Comparison of ENCODE assay signal across 31 cellular contexts in genomic region chr3:101500208-101500607, GRCh38.
"Had no signal": no experiment of that assay in that cellular context is flagged by ENCODE, and none has a peak within 500 bp of the region (broad histone marks: within the 10 kb centered on the region; RNA-seq: fewer than 3 reads in every experiment).

No MANE protein-coding gene starts in this region.

- H3K9me3 Mint-ChIP-seq: natural killer cell; nephron; neural progenitor cell; stimulated activated memory B cell treated with anti-CD40 and anti-IgM and Interleukin-4, amounts not matched to agents 10 μg/mL and 1 μg/mL and 100 μg/mL, for 72 hours; stimulated activated naive CD8-positive, alpha-beta T cell treated with anti-CD3 and anti-CD28 coated beads, Interleukin-15, amount 100 ng/mL, for 72 hours; type B pancreatic cell had no signal

- H3K36me3 Mint-ChIP-seq: natural killer cell had no signal

- H2AFZ ChIP-seq: neural progenitor cell, parathyroid adenoma had no signal

- H3K9me3 ChIP-seq: ovary, psoas muscle, spleen, suprapubic skin, testis, tibial artery, transverse colon, upper lobe of right lung, uterus had no signal

- H3K27me3 Mint-ChIP-seq: progenitor cell of endocrine pancreas; stimulated activated memory B cell treated with anti-CD40 and anti-IgM and Interleukin-4, amounts not matched to agents 10 μg/mL and 1 μg/mL and 100 μg/mL, for 72 hours; stimulated activated naive CD8-positive, alpha-beta T cell treated with anti-CD3 and anti-CD28 coated beads, Interleukin-15, amount 100 ng/mL, for 72 hours; type B pancreatic cell had no signal

- H3K27me3 ChIP-seq: neural progenitor cell, ovary, spleen, suprapubic skin, testis, tibial artery, transverse colon, upper lobe of right lung, uterus had no signal

- H3K27ac Mint-ChIP-seq: nephron; neural progenitor cell; progenitor cell of endocrine pancreas; stimulated activated memory B cell treated with anti-CD40 and anti-IgM and Interleukin-4, amounts not matched to agents 10 μg/mL and 1 μg/mL and 100 μg/mL, for 72 hours; type B pancreatic cell had no signal

- ATAC-seq: natural killer cell; psoas muscle; right cardiac atrium; sciatic nerve; stimulated activated memory B cell treated with anti-CD40 and anti-IgM and Interleukin-4, amounts not matched to agents 10 μg/mL and 1 μg/mL and 100 μg/mL, for 72 hours; stimulated activated naive CD8-positive, alpha-beta T cell treated with anti-CD3 and anti-CD28 coated beads, Interleukin-15, amount 100 ng/mL, for 72 hours; stimulated activated naive CD8-positive, alpha-beta T cell treated with anti-CD3 and anti-CD28 coated beads, Interleukin-15, Interleukin-2, amounts not matched to agents 100 U/mL and 50 U/mL, for 24 hours; upper lobe of right lung had no signal

- H3K4me1 ChIP-seq: neural progenitor cell, parathyroid adenoma, psoas muscle, suprapubic skin, testis, tibial artery, transverse colon, upper lobe of right lung, uterus had no signal

- H3K4me3 ChIP-seq: neural progenitor cell, ovary, psoas muscle, skin epidermis, smooth muscle cell, spleen, suprapubic skin, testis, tibial artery, transverse colon, upper lobe of right lung, uterus had no signal

- H3K36me3 ChIP-seq: neural progenitor cell, ovary, transverse colon, upper lobe of right lung, uterus had no signal

- H3K4me1 Mint-ChIP-seq: nephron, neural progenitor cell had no signal

- H3K27ac ChIP-seq: neural progenitor cell, ovary, parathyroid adenoma, psoas muscle, skin epidermis, spleen, suprapubic skin, testis, tibial artery, transverse colon, upper lobe of right lung, uterus had no signal

- H3K9ac ChIP-seq: neural progenitor cell, parathyroid adenoma had no signal

- H3K4me3 Mint-ChIP-seq: natural killer cell; nephron; neural progenitor cell; stimulated activated memory B cell treated with anti-CD40 and anti-IgM and Interleukin-4, amounts not matched to agents 10 μg/mL and 1 μg/mL and 100 μg/mL, for 72 hours; stimulated activated naive CD8-positive, alpha-beta T cell treated with anti-CD3 and anti-CD28 coated beads, Interleukin-15, amount 100 ng/mL, for 72 hours; type B pancreatic cell had no signal

- DNase-seq: natural killer cell; occipital lobe; ovary; posterior cingulate gyrus; psoas muscle; right cardiac atrium; spleen; stimulated activated CD4-positive, alpha-beta T cell treated with anti-CD3 and anti-CD28 coated beads, Interleukin-12 subunit alpha, Interleukin-12 subunit beta, amount 100 ng/mL, for 4 hours; stimulated activated CD4-positive, alpha-beta T cell treated with anti-CD3 and anti-CD28 coated beads, Interleukin-1b, Interleukin-23, amount 100 ng/mL, for 48 hours; stimulated activated CD4-positive, alpha-beta T cell treated with anti-CD3 and anti-CD28 coated beads, Interleukin-4, amount 100 ng/mL, for 1 hour; stimulated activated CD4-positive, alpha-beta T cell treated with anti-CD3 and anti-CD28 coated beads, Interleukin-4, amount 100 ng/mL, for 4 hours; stimulated activated CD8-positive, alpha-beta memory T cell treated with anti-CD3 and anti-CD28 coated beads, Interleukin-4, amount 100 ng/mL, for 48 hours; stimulated activated naive CD4-positive, alpha-beta T cell; stimulated activated naive CD8-positive, alpha-beta T cell treated with anti-CD3 and anti-CD28 coated beads, Interleukin-15, amount 100 ng/mL, for 72 hours; stimulated activated naive CD8-positive, alpha-beta T cell treated with anti-CD3 and anti-CD28 coated beads, Interleukin-15, Interleukin-2, amounts not matched to agents 100 U/mL and 50 U/mL, for 24 hours; substantia nigra; testis; tibial artery; transverse colon; upper lobe of right lung; uterus had no signal

- H3K4me2 ChIP-seq: neural progenitor cell, smooth muscle cell had no signal
